Comparison of ENCODE assay signal across 8 cellular contexts in the genomic region with DNA sequence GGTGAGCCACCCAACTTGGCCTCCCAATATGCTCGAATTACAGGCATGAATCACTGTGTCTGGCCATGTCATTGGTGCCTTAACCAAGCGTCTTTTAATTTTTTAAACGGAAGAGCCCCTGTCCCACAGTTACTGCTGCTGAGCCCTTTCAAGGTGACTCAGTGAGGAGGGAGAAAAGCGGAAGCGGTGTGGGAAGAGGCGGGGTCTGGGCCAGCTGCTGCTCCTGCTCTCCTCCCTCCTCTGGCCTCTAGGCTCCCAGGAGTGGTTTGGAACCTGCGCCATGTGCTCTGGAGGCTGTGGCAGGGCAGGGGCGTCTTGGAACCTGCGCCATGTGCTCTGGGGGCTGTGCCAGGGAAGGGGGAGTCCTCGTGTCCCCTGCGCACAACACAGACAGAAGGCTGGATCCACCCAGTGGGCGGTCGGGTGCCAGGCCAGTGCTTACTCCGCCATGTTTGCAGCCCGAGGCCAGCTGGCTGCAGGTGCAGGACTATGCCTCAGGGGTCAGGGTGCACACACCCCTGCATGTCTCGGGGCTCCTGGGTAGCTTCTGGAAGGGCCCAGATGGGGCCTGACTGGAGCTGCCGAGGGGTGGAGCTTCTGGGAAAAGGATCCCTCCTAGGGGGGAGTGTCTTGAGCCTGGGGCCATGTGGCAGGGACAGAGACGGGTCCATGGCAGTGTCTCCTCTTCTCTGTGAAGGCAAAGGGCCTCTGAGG.
DNase-seq lines count a peak whose midpoint lies in the region; ATAC-seq, FAIRE-seq and TF ChIP-seq lines count a peak whose summit lies in the region.
"Not testable (repeated sequence)": the region's sequence is repeated elsewhere in the genome, so short reads cannot be mapped to it uniquely, and the experiment has no call there.

No MANE protein-coding gene starts in this region.

- not testable (repeated sequence) for H3K79me2 ChIP-seq in K562 (ENCODE audit: control insufficient read depth, insufficient read depth, low read length)

- H2AFZ ChIP-seq in K562 (ENCODE audit: low read depth, low read length): peak overlapping the region; percentile 94

- H4K20me1 ChIP-seq in K562 (replicated peaks; ENCODE audit: control insufficient read depth, insufficient read depth, low read length): not testable (repeated sequence)

- peak overlapping the region; percentile 19 for H3K4me3 Mint-ChIP-seq in T-helper 17 cell
- H3K4me3 Mint-ChIP-seq in activated CD8-positive, alpha-beta T cell treated with anti-CD3 and anti-CD28 coated beads, Interleukin-2, amount 10 ng/mL, durations not matched to agents 7 days and 5 days: not testable (repeated sequence)

- not testable (repeated sequence) for H3K4me3 ChIP-seq in NB4 (ENCODE audit: low read depth, low read length); spleen
- peak overlapping the region; percentile 29 for H3K4me3 ChIP-seq in K562

- in situ Hi-C loops in KBM-7 (cut with MboI; ENCODE audit: low pct_unique_long_range_greater_than_20kb, low sequenced_read_pairs); K562 (cut with MboI): not testable (repeated sequence)

- CTCF ChIA-PET in activated CD8-positive, alpha-beta T cell treated with anti-CD3 and anti-CD28 coated beads, Interleukin-2, amount 10 ng/mL, durations not matched to agents 7 days and 5 days (lab: Charles Lee); K562 (lab: Yijun Ruan, JAX; ENCODE audit: low intra/inter-chr PET ratio): not testable (repeated sequence)

- BruUV-seq in K562 (replicated peaks; lab: Mats Ljungman, UMichigan): not testable (repeated sequence)

- H3K4me2 ChIP-seq in K562 (ENCODE audit: insufficient read depth, low read length): peak overlapping the region; percentile 55

- not testable (repeated sequence) for H3K4me1 Mint-ChIP-seq in T-helper 17 cell; activated CD8-positive, alpha-beta T cell treated with anti-CD3 and anti-CD28 coated beads, Interleukin-2, amount 10 ng/mL, durations not matched to agents 7 days and 5 days (ENCODE audit: low read depth)

- peak overlapping the region; percentile 74; the same call in 2 of the 3 replicates for H3K27ac ChIP-seq in K562 (ENCODE audit: extremely low read depth, low read depth, low read length)
- H3K27ac ChIP-seq in spleen: not testable (repeated sequence)

- ATAC-seq in T-helper 17 cell; activated CD8-positive, alpha-beta T cell treated with anti-CD3 and anti-CD28 coated beads, Interleukin-2, amount 10 ng/mL, durations not matched to agents 7 days and 5 days; K562: not testable (repeated sequence)

- peak; percentile 14 for DNase-seq in DMS 273 (lab: John Stamatoyannopoulos, UW; ENCODE audit: unreplicated experiment)
- peak; percentile 67 for DNase-seq in KBM-7
- peak; percentile 83 for DNase-seq in NB4 (ENCODE audit: low read depth)
- peak; percentile 44 for DNase-seq in RKO (ENCODE audit: low spot score)
- not testable (repeated sequence) for DNase-seq in T-helper 17 cell
- peak; percentile 23 for DNase-seq in activated CD8-positive, alpha-beta T cell treated with anti-CD3 and anti-CD28 coated beads, Interleukin-2, amount 10 ng/mL, durations not matched to agents 7 days and 5 days
- peak; percentile 11 to 38 (median 34) for DNase-seq in K562 (ENCODE audit: extremely low read depth in 1 of 4, low spot score in 3 of 4)
- peak; percentile 30 for DNase-seq in spleen

- WGBS in K562 (ENCODE audit: insufficient coverage, low coverage, missing lambda C conversion rate): 10% methylated on average over 10 of the region's 18 CpGs
- WGBS in spleen, 5 donors: 62 to 79% (median 70%) methylated on average over 6 to 16 of the region's 18 CpGs

- not testable (repeated sequence) for FAIRE-seq in K562 (lab: Jason Lieb, UNC)

- not testable (repeated sequence) for H3K36me3 Mint-ChIP-seq in T-helper 17 cell (ENCODE audit: low read depth); activated CD8-positive, alpha-beta T cell treated with anti-CD3 and anti-CD28 coated beads, Interleukin-2, amount 10 ng/mL, durations not matched to agents 7 days and 5 days (ENCODE audit: low read depth)

- peaks cover 9 to 17% of the 10 kb centered on the region in 2 experiments; a peak in 4 of 5 replicates for H3K4me1 ChIP-seq in K562 (replicated peaks in 1 of 2; ENCODE audit: control insufficient read depth in 2 of 2, insufficient read depth in 2 of 2, low read length in 2 of 2)
- not testable (repeated sequence) for H3K4me1 ChIP-seq in spleen

- not testable (repeated sequence) for H3K27ac Mint-ChIP-seq in T-helper 17 cell
- peak overlapping the region; percentile 63 for H3K27ac Mint-ChIP-seq in activated CD8-positive, alpha-beta T cell treated with anti-CD3 and anti-CD28 coated beads, Interleukin-2, amount 10 ng/mL, durations not matched to agents 7 days and 5 days

- H3K36me3 ChIP-seq in K562 (ENCODE audit: control insufficient read depth, insufficient read depth, low read length); spleen: not testable (repeated sequence)

- H3K9ac ChIP-seq in K562 (ENCODE audit: insufficient read depth in 1 of 2, low read depth in 2 of 2, low read length in 2 of 2): peak overlapping the region; percentile 31 to 58; a peak in 3 of 4 replicates

- TF ChIP-seq POLR2A in NB4 (IDR thresholded peaks at IDR 0.05; ENCODE audit: extremely low read depth, insufficient read length); spleen (IDR thresholded peaks at IDR 0.05): not testable (repeated sequence)
- 0 out of 2 replicates have a peak, but pooled peaks have one; percentile 55 for TF ChIP-seq POLR2A in K562 (conservative IDR thresholded peaks at IDR 0.05)

- not testable (repeated sequence) for TF ChIP-seq EP300 in K562 (IDR thresholded peaks at IDR 0.05; ENCODE audit: low read length)

- TF ChIP-seq RAD21 in K562 (CRISPR knock-in tag; conservative IDR thresholded peaks at IDR 0.05 in 1 of 2, IDR thresholded peaks at IDR 0.05 in 1 of 2): not testable (repeated sequence)

- not testable (repeated sequence) for H3K9me3 ChIP-seq in T-helper 17 cell (ENCODE audit: control insufficient read depth, low read length, poor library complexity, severe bottlenecking); K562 (replicated peaks; ENCODE audit: control insufficient read depth, insufficient read depth, low read depth, low read length); spleen

- H3K9me1 ChIP-seq in K562 (ENCODE audit: control insufficient read depth, insufficient read depth, low read length): not testable (repeated sequence)

- not testable (repeated sequence) for H3K9me3 Mint-ChIP-seq in activated CD8-positive, alpha-beta T cell treated with anti-CD3 and anti-CD28 coated beads, Interleukin-2, amount 10 ng/mL, durations not matched to agents 7 days and 5 days (ENCODE audit: insufficient read depth)

- peaks cover 17% of the 10 kb centered on the region for H3K27me3 Mint-ChIP-seq in T-helper 17 cell
- not testable (repeated sequence) for H3K27me3 Mint-ChIP-seq in activated CD8-positive, alpha-beta T cell treated with anti-CD3 and anti-CD28 coated beads, Interleukin-2, amount 10 ng/mL, durations not matched to agents 7 days and 5 days (ENCODE audit: low read depth)

- TF ChIP-seq CTCF in NB4 (IDR thresholded peaks at IDR 0.05; ENCODE audit: low read depth, low read length); K562 (IDR thresholded peaks at IDR 0.05 in 2 of 3, conservative IDR thresholded peaks at IDR 0.05 in 1 of 3; ENCODE audit: insufficient read depth in 2 of 3, low read depth in 1 of 3, low read length in 3 of 3); spleen (IDR thresholded peaks at IDR 0.05 in 8 of 11, conservative IDR thresholded peaks at IDR 0.05 in 3 of 11): not testable (repeated sequence)

- not testable (repeated sequence) for H3K27me3 ChIP-seq in K562 (ENCODE audit: control insufficient read depth in 2 of 2, insufficient read depth in 2 of 2, low read length in 2 of 2); spleen (replicated peaks in 1 of 7)

- intact Hi-C loops in K562 (cut with micrococcal nuclease); spleen (cut with DNase I; ENCODE audit: low total_unique reads): not testable (repeated sequence)

- POLR2A ChIA-PET in activated CD8-positive, alpha-beta T cell treated with anti-CD3 and anti-CD28 coated beads, Interleukin-2, amount 10 ng/mL, durations not matched to agents 7 days and 5 days (lab: Charles Lee); K562 (lab: Yijun Ruan, JAX): not testable (repeated sequence)

TF ChIP-seq in K562, 482 proteins besides CTCF, POLR2A, EP300 and RAD21 (continues in another document):
- TF ChIP-seq NR2C1 (IDR thresholded peaks at IDR 0.05) (0 out of 2 replicates have a peak, but pooled peaks have one; percentile 11), MYC (IDR thresholded peaks at IDR 0.05; ENCODE audit: low read depth, low read length) (peak; percentile 68), NFE2 (IDR thresholded peaks at IDR 0.05; ENCODE audit: low read depth) (0 out of 2 replicates have a peak, but pooled peaks have one; percentile 2), SPI1 (IDR thresholded peaks at IDR 0.05; ENCODE audit: borderline replicate concordance, low read depth, low read length) (peak; percentile 90), FOXM1 (IDR thresholded peaks at IDR 0.05; ENCODE audit: low read depth) (peak; percentile 97), FOXM1 (CRISPR knock-in tag; IDR thresholded peaks at IDR 0.05; ENCODE audit: low read depth) (peak; percentile 67; the same call in 1 of the 2 replicates), TCF3 (CRISPR knock-in tag; IDR thresholded peaks at IDR 0.05) (0 out of 2 replicates have a peak, but pooled peaks have one; percentile 5), SMAD4 (CRISPR knock-in tag; conservative IDR thresholded peaks at IDR 0.05) (0 out of 2 replicates have a peak, but pooled peaks have one; percentile 24)
- not testable (repeated sequence) for TF ChIP-seq NR2C1 (tag; IDR thresholded peaks at IDR 0.05); MYC (CRISPR knock-in tag; IDR thresholded peaks at IDR 0.05; ENCODE audit: borderline replicate concordance, low read depth)
